In genomic region chr13:19618925-19619324, GRCh38 we compare ENCODE assay signal across 8 cellular contexts. TPM values are rescaled to one million over a fixed set of nuclear protein-coding genes. Genes with fewer than 3 reads are reported as not detected.
DNase-seq lines count a peak whose midpoint lies in the region; ATAC-seq and TF ChIP-seq lines count a peak whose summit lies in the region.

No MANE protein-coding gene starts in this region.

- no peaks in the 10 kb centered on the region for H3K27me3 ChIP-seq in Peyer's patch
- no peaks in the 10 kb centered on the region for H3K27me3 ChIP-seq in effector memory CD4-positive, alpha-beta T cell (replicated peaks; ENCODE audit: control insufficient read depth, insufficient read depth, low read length, poor library complexity, severe bottlenecking)

- H3K27ac ChIP-seq in Peyer's patch = no peak overlapping the region
- H3K27ac ChIP-seq in effector memory CD4-positive, alpha-beta T cell (ENCODE audit: insufficient read depth, low read length, poor library complexity, severe bottlenecking) = no peak overlapping the region

- no peaks in the 10 kb centered on the region for H3K36me3 ChIP-seq in Peyer's patch
- no peaks in the 10 kb centered on the region for H3K36me3 ChIP-seq in effector memory CD4-positive, alpha-beta T cell (ENCODE audit: control insufficient read depth, insufficient read depth, low read length)

- peak; percentile 31 for DNase-seq in CD1c-positive myeloid dendritic cell (ENCODE audit: extremely low spot score)
- DNase-seq in Peyer's patch = no peak
- peak; percentile 57 for DNase-seq in germinal center (ENCODE audit: low spot score)
- no peak for DNase-seq in T-helper 9 cell
- no peak for DNase-seq in effector memory CD4-positive, alpha-beta T cell
- no peak for DNase-seq in posterior vena cava (ENCODE audit: low spot score)

- H3K4me1 ChIP-seq in Peyer's patch = no peaks in the 10 kb centered on the region
- H3K4me1 ChIP-seq in effector memory CD4-positive, alpha-beta T cell (ENCODE audit: control insufficient read depth, insufficient read depth, low read length, poor library complexity, severe bottlenecking) = no peaks in the 10 kb centered on the region

- no peak for TF ChIP-seq POLR2A in Peyer's patch (IDR thresholded peaks at IDR 0.05)

- intact Hi-C loops in posterior vena cava (cut with DNase I) = no loop called here

- ATAC-seq in GM19438 (IDR thresholded peaks at IDR 0.05; ENCODE audit: low read depth, unreplicated experiment) = peak; percentile 87
- ATAC-seq in GM19023 (IDR thresholded peaks at IDR 0.05; ENCODE audit: unreplicated experiment) = no peak

- peak in 4 of 6 experiments; percentile 23 to 61 (median 59) for TF ChIP-seq CTCF in Peyer's patch (IDR thresholded peaks at IDR 0.05)

- H3K4me3 ChIP-seq in Peyer's patch = no peak overlapping the region
- no peak overlapping the region for H3K4me3 ChIP-seq in effector memory CD4-positive, alpha-beta T cell (ENCODE audit: insufficient read depth, low read depth, low read length, poor library complexity, severe bottlenecking)

- H3K9me3 ChIP-seq in Peyer's patch = no peaks in the 10 kb centered on the region
- H3K9me3 ChIP-seq in effector memory CD4-positive, alpha-beta T cell (ENCODE audit: control insufficient read depth, low read length) = no peaks in the 10 kb centered on the region

RNA-seq across cellular contexts. Expression of gene MPHOSPH8, which starts 14.5 kb away (rescaled TPM):
- total RNA-seq in Peyer's patch (100 to 1,000 TPM in 1 of 4 donors, 10 to 100 TPM in 3; 33.1 to 117 (median 45.6) TPM), posterior vena cava (10 to 100 TPM; 28.0 to 30.1 TPM)

RNA-seq across cellular contexts. Expression of gene TPTE2, which starts 57.6 kb away (rescaled TPM):
- total RNA-seq in Peyer's patch (not detected), posterior vena cava (under 1 TPM in 1 of 2 donors, not detected in 1; 0.19 TPM)

Comparison
In these comparisons a context has a peak if more than half of its experiments do, and no peak if none do; other contexts are left out.
1. DNase-seq: peak in CD1c-positive myeloid dendritic cell (single experiment) and germinal center (single experiment); none in Peyer's patch (0 of 3), T-helper 9 cell (single experiment), effector memory CD4-positive, alpha-beta T cell (0 of 3) and posterior vena cava (single experiment).